13 cellular contexts compared by ENCODE assay signal in the genomic region with DNA sequence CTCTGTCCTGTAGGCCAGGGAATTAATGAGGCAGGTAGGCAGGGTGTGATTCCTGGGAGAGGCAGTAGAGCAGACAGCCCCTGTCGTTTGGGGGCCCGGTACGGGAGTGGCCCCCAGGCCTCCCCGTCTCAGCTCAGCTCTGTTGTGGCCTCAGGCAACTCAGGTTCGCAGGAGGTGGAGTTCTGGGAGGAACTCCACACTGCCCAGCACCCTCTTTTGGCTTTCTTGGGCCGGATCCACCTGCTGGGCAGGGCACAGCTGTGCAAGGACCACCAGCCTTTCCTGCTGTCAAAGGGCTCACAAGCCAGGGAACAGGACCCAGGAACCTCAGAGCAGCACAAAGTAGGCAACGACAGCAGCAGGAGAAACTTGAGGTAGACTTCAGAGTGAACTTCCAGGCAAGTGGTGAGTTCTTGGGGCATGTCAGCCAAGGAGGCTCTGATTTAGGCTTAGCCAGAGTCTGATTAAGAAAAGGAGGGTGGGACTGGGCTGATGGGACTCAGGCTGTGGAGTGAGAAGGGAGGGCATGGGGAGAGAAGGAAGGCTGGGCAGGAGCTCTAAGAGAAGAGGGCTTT. TPM values are rescaled to one million over a fixed set of nuclear protein-coding genes. Genes with fewer than 3 reads are reported as not detected.
DNase-seq lines count a peak whose midpoint lies in the region; ATAC-seq, FAIRE-seq and TF ChIP-seq lines count a peak whose summit lies in the region.
"Had no signal": no experiment of that assay in that cellular context is flagged by ENCODE, and none has a peak within 500 bp of the region (broad histone marks: within the 10 kb centered on the region; RNA-seq: fewer than 3 reads in every experiment).

No MANE protein-coding gene starts in this region.

- FAIRE-seq in keratinocyte (lab: Jason Lieb, UNC): no peak

- H3K4me2 ChIP-seq in keratinocyte (ENCODE audit: control insufficient read depth, extremely low read depth, insufficient read depth, low read depth, low read length): peak overlapping the region; percentile 50

- H3K9me3 Mint-ChIP-seq in T-helper 2 cell treated with Interferon-gamma antibody and Interleukin-4, amounts not matched to agents 5 μg/mL and 100 μg/mL, for 36 hours: no peaks in the 10 kb centered on the region
- no peaks in the 10 kb centered on the region for H3K9me3 Mint-ChIP-seq in activated naive CD4-positive, alpha-beta T cell treated with anti-CD3 and anti-CD28 coated beads, Interleukin-2, amount 50 U/mL, for 72 hours
- H3K9me3 Mint-ChIP-seq: endodermal cell had no signal

- H3K36me3 Mint-ChIP-seq in T-helper 2 cell treated with Interferon-gamma antibody and Interleukin-4, amounts not matched to agents 5 μg/mL and 100 μg/mL, for 36 hours (ENCODE audit: low read depth): no peaks in the 10 kb centered on the region
- no peaks in the 10 kb centered on the region for H3K36me3 Mint-ChIP-seq in activated naive CD4-positive, alpha-beta T cell treated with anti-CD3 and anti-CD28 coated beads, Interleukin-2, amount 50 U/mL, for 72 hours

- TF ChIP-seq POLR2A in stomach (IDR thresholded peaks at IDR 0.05): no peak

- peaks cover 15% of the 10 kb centered on the region for H3K4me1 Mint-ChIP-seq in T-helper 2 cell treated with Interferon-gamma antibody and Interleukin-4, amounts not matched to agents 5 μg/mL and 100 μg/mL, for 36 hours (ENCODE audit: low read depth)
- H3K4me1 Mint-ChIP-seq: endodermal cell had no signal

- no peak for ATAC-seq in activated naive CD4-positive, alpha-beta T cell treated with anti-CD3 and anti-CD28 coated beads, Interleukin-2, amount 50 U/mL, for 72 hours
- ATAC-seq in HG02642 (IDR thresholded peaks at IDR 0.05; ENCODE audit: poor library complexity, unreplicated experiment): no peak

- H3K27me3 Mint-ChIP-seq in T-helper 2 cell treated with Interferon-gamma antibody and Interleukin-4, amounts not matched to agents 5 μg/mL and 100 μg/mL, for 36 hours (ENCODE audit: low read depth): no peaks in the 10 kb centered on the region

- TF ChIP-seq EP300 in stomach (IDR thresholded peaks at IDR 0.05): no peak

- no peaks in the 10 kb centered on the region for H4K20me1 ChIP-seq in keratinocyte (ENCODE audit: control insufficient read depth, extremely low read depth, insufficient read depth, low read length)

- intact Hi-C loops in stomach (cut with DNase I; ENCODE audit: low total_unique reads) (no loop called here), dorsolateral prefrontal cortex (cut with DNase I) (no loop called here)

- H3K27ac ChIP-seq in keratinocyte (ENCODE audit: control insufficient read depth, insufficient read depth, low read length): no peak overlapping the region
- peak overlapping the region; percentile 1 to 94 (median 82) for H3K27ac ChIP-seq in stomach
- H3K27ac ChIP-seq in dorsolateral prefrontal cortex: peak overlapping the region in 16 of 59 donors; percentile 4 to 83 (median 50)

- H3K9me3 ChIP-seq in keratinocyte (ENCODE audit: control insufficient read depth, low read depth, low read length) (no peaks in the 10 kb centered on the region), stomach (no peaks in the 10 kb centered on the region)

- H3K9ac ChIP-seq in keratinocyte (ENCODE audit: control insufficient read depth, extremely low read depth, insufficient read depth, low read length): peak overlapping the region; percentile 36

- peak overlapping the region; percentile 70 for H3K27ac Mint-ChIP-seq in T-helper 2 cell treated with Interferon-gamma antibody and Interleukin-4, amounts not matched to agents 5 μg/mL and 100 μg/mL, for 36 hours
- H3K27ac Mint-ChIP-seq in activated naive CD4-positive, alpha-beta T cell treated with anti-CD3 and anti-CD28 coated beads, Interleukin-2, amount 50 U/mL, for 72 hours: peak overlapping the region; percentile 60 to 93
- H3K27ac Mint-ChIP-seq: endodermal cell had no signal

- H3K36me3 ChIP-seq in keratinocyte (ENCODE audit: control insufficient read depth in 2 of 2, extremely low read depth in 1 of 2, insufficient read depth in 2 of 2, low read length in 2 of 2): no peaks in the 10 kb centered on the region
- no peaks in the 10 kb centered on the region for H3K36me3 ChIP-seq in stomach

- 68 to 95% (median 85%) methylated on average over 3 to 7 of the region's 7 CpGs for WGBS in stomach, 5 donors

- dilution Hi-C loops in keratinocyte (cut with MboI; ENCODE audit: extremely low pct_ligation_motif_present, low sequenced_read_pairs): no loop called here

- H3K9me1 ChIP-seq in keratinocyte (ENCODE audit: control insufficient read depth, extremely low read depth, insufficient read depth, low read length): no peaks in the 10 kb centered on the region

- no peak for DNase-seq in T-helper 2 cell treated with Interferon-gamma antibody and Interleukin-4, amounts not matched to agents 5 μg/mL and 100 μg/mL, for 36 hours (ENCODE audit: low spot score)
- DNase-seq in T-helper 2 cell: no peak
- no peak for DNase-seq in activated naive CD4-positive, alpha-beta T cell treated with anti-CD3 and anti-CD28 coated beads, Interleukin-2, amount 50 U/mL, for 72 hours (ENCODE audit: low spot score in 2 of 2)
- no peak for DNase-seq in keratinocyte (ENCODE audit: low read depth, low spot score)
- DNase-seq in stomach: no peak
- DNase-seq in NK-92 treated with Interleukin-12 subunit alpha and Interleukin-12 subunit beta, amount 100 ng/mL, for 24 hours (lab: John Stamatoyannopoulos, UW): no peak
- no peak for DNase-seq in dorsolateral prefrontal cortex
- DNase-seq: endodermal cell, SHP77 treated with DMSO at 0.1 percent for 48 hours had no signal

- H3K79me2 ChIP-seq in keratinocyte (ENCODE audit: control insufficient read depth, insufficient read depth, low read length): no peaks in the 10 kb centered on the region

- peak overlapping the region; percentile 29 for H2AFZ ChIP-seq in keratinocyte (ENCODE audit: control insufficient read depth, low read length)

- H3K4me3 ChIP-seq in keratinocyte (ENCODE audit: control insufficient read depth in 2 of 3, extremely low read depth in 1 of 3, insufficient read depth in 2 of 3, low read depth in 1 of 3, low read length in 3 of 3) (no peak overlapping the region), stomach (peak overlapping the region in 2 of 4 donors; percentile 16 to 31), dorsolateral prefrontal cortex (peak overlapping the region in 21 of 59 donors; percentile 5 to 48 (median 34))

- H3K4me1 ChIP-seq in keratinocyte (ENCODE audit: control insufficient read depth, extremely low read depth, insufficient read depth, low read length) (peaks cover 15% of the 10 kb centered on the region), stomach (peaks cover 10 to 28% (median 19%) of the 10 kb centered on the region in 4 donors)

- TF ChIP-seq CTCF in keratinocyte (optimal IDR thresholded peaks at IDR 0.05 in 1 of 3, IDR thresholded peaks at IDR 0.05 in 1 of 3, conservative IDR thresholded peaks at IDR 0.05 in 1 of 3; ENCODE audit: extremely low read depth in 1 of 3, insufficient read depth in 2 of 3, low read length in 3 of 3): no peak
- TF ChIP-seq CTCF in stomach (IDR thresholded peaks at IDR 0.05): no peak
- TF ChIP-seq CTCF in dorsolateral prefrontal cortex (IDR thresholded peaks at IDR 0.05 in 54 of 56, conservative IDR thresholded peaks at IDR 0.05 in 2 of 56; ENCODE audit: low read depth in 1 of 56, partially characterized antibody in 56 of 56): no peak

- H3K4me3 Mint-ChIP-seq in T-helper 2 cell treated with Interferon-gamma antibody and Interleukin-4, amounts not matched to agents 5 μg/mL and 100 μg/mL, for 36 hours: peak overlapping the region; percentile 62
- H3K4me3 Mint-ChIP-seq: endodermal cell had no signal

- no peaks in the 10 kb centered on the region for H3K27me3 ChIP-seq in keratinocyte (ENCODE audit: control insufficient read depth, extremely low read depth, insufficient read depth, low read length)
- H3K27me3 ChIP-seq in stomach: no peaks in the 10 kb centered on the region
- no peaks in the 10 kb centered on the region for H3K27me3 ChIP-seq in dorsolateral prefrontal cortex

RNA-seq across cellular contexts. Expression of gene RAB44, which starts 36.9 kb away (rescaled TPM):
- total RNA-seq in activated naive CD4-positive, alpha-beta T cell treated with anti-CD3 and anti-CD28 coated beads, Interleukin-2, amount 50 U/mL, for 72 hours: under 1 TPM; 0.07 to 0.12 TPM
- 0.03 TPM in 2 of 3 replicates, not detected in the other for polyA plus RNA-seq in keratinocyte
- 0.07 TPM for polyA plus RNA-seq in keratinocyte (2011; ENCODE audit: low read depth)
- polyA plus RNA-seq in keratinocyte (2011; cell fraction: cytosol; rRNA removed): not detected in 2 replicates
- 0.03 and 0.05 TPM in 2 replicates for polyA plus RNA-seq in keratinocyte (2011; cell fraction: nucleus; rRNA removed)
- polyA plus RNA-seq in keratinocyte (2012; ENCODE audit: low replicate concordance): 0.13 TPM in 1 of 2 replicates, not detected in the other
- not detected in 3 replicates for polyA minus RNA-seq in keratinocyte
- not detected for polyA minus RNA-seq in keratinocyte (2011; cell fraction: cytosol; rRNA and poly(A)+ RNA removed)
- not detected in 2 replicates for polyA minus RNA-seq in keratinocyte (2011; cell fraction: nucleus; rRNA and poly(A)+ RNA removed)
- 1 to 10 TPM in 1 of 5 donors, under 1 TPM in 1, not detected in 3; 0.37 to 2.5 TPM for total RNA-seq in stomach
- polyA plus RNA-seq in stomach: under 1 TPM; 0.15 to 0.23 (median 0.19) TPM
- total RNA-seq in dorsolateral prefrontal cortex: under 1 TPM in 6 of 120 experiments, not detected in 114; 0.10 to 0.37 (median 0.15) TPM
- total RNA-seq: A172; activated CD8-positive, alpha-beta memory T cell treated with anti-CD3 and anti-CD28 coated beads for 36 hours; endodermal cell; HT1080 had no signal

RNA-seq across cellular contexts. Expression of gene CDKN1A, which starts 56.1 kb away (rescaled TPM):
- 100 to 1,000 TPM in 1 of 2 donors, 10 to 100 TPM in 1; 43.3 to 146 TPM for total RNA-seq in activated naive CD4-positive, alpha-beta T cell treated with anti-CD3 and anti-CD28 coated beads, Interleukin-2, amount 50 U/mL, for 72 hours
- polyA plus RNA-seq in keratinocyte (146 to 355 TPM (median 185 TPM) in 3 replicates), stomach (100 to 1,000 TPM in 1 of 3 donors, 10 to 100 TPM in 2; 36.5 to 118 (median 75.5) TPM)
- 276 TPM for polyA plus RNA-seq in keratinocyte (2011; ENCODE audit: low read depth)
- polyA plus RNA-seq in keratinocyte (2011; cell fraction: cytosol; rRNA removed): 287 and 301 TPM in 2 replicates
- polyA plus RNA-seq in keratinocyte (2011; cell fraction: nucleus; rRNA removed): 268 and 303 TPM in 2 replicates
- polyA plus RNA-seq in keratinocyte (2012; ENCODE audit: low replicate concordance): 138 and 909 TPM in 2 replicates
- polyA minus RNA-seq in keratinocyte: 99.2 to 245 TPM (median 161 TPM) in 3 replicates
- polyA minus RNA-seq in keratinocyte (2011; cell fraction: cytosol; rRNA and poly(A)+ RNA removed): 223 TPM
- 123 and 125 TPM in 2 replicates for polyA minus RNA-seq in keratinocyte (2011; cell fraction: nucleus; rRNA and poly(A)+ RNA removed)
- total RNA-seq in stomach (100 to 1,000 TPM in 1 of 5 donors, 10 to 100 TPM in 4; 41.4 to 116 (median 47.3) TPM), dorsolateral prefrontal cortex (100 to 1,000 TPM in 9 of 120 experiments, 10 to 100 TPM in 110, 1 to 10 TPM in 1; 8.3 to 193 (median 29.3) TPM)
